15 cellular contexts compared by ENCODE assay signal in genomic region chr9:134648701-134649525, GRCh38. TPM values are rescaled to one million over a fixed set of nuclear protein-coding genes. Genes with fewer than 3 reads are reported as not detected.
A peak's percentile ranks its signal among the peaks of the same experiment; 100 is the strongest.
DNase-seq lines count a peak whose midpoint lies in the region; FAIRE-seq and TF ChIP-seq lines count a peak whose summit lies in the region.
"Had no signal": no experiment of that assay in that cellular context is flagged by ENCODE, and none has a peak within 500 bp of the region (broad histone marks: within the 10 kb centered on the region; RNA-seq: fewer than 3 reads in every experiment).

No MANE protein-coding gene starts in this region.

- no peaks in the 10 kb centered on the region for H3K27me3 ChIP-seq in ACC112 (ENCODE audit: insufficient read depth, low read length)
- H3K27me3 ChIP-seq in astrocyte (ENCODE audit: insufficient read depth, low read length), result no peaks in the 10 kb centered on the region
- H3K27me3 ChIP-seq: cardiac muscle cell, heart right ventricle had no signal

- H3K27ac Mint-ChIP-seq in astrocyte (ENCODE audit: unreplicated experiment), result peak overlapping the region; percentile 94
- H3K27ac Mint-ChIP-seq: activated CD8-positive, alpha-beta memory T cell treated with anti-CD3 and anti-CD28 coated beads, Interleukin-2, amount 10 ng/mL, durations not matched to agents 7 days and 5 days had no signal

- peaks cover 15% of the 10 kb centered on the region for H3K36me3 Mint-ChIP-seq in astrocyte (ENCODE audit: low read depth, unreplicated experiment)
- H3K36me3 Mint-ChIP-seq: activated CD8-positive, alpha-beta memory T cell treated with anti-CD3 and anti-CD28 coated beads, Interleukin-2, amount 10 ng/mL, durations not matched to agents 7 days and 5 days had no signal

- H3K4me1 ChIP-seq in ACC112 (ENCODE audit: control insufficient read depth, insufficient read depth, low read length, unreplicated experiment), result peaks cover 54% of the 10 kb centered on the region
- H3K4me1 ChIP-seq in astrocyte (ENCODE audit: insufficient read depth, low read length), result peaks cover 60% of the 10 kb centered on the region

- H3K9me3 Mint-ChIP-seq in astrocyte (ENCODE audit: unreplicated experiment), result no peaks in the 10 kb centered on the region

- peaks cover 91% of the 10 kb centered on the region for H3K79me2 ChIP-seq in ACC112 (ENCODE audit: control insufficient read depth, insufficient read depth, low read length, unreplicated experiment)
- H3K79me2 ChIP-seq in astrocyte (ENCODE audit: insufficient read depth, low read length), result peaks cover 95% of the 10 kb centered on the region

- peak overlapping the region; percentile 58 for H3K9ac ChIP-seq in astrocyte (ENCODE audit: low read length)

- H3K4me1 Mint-ChIP-seq in astrocyte (ENCODE audit: low read depth, unreplicated experiment), result peaks cover 59% of the 10 kb centered on the region
- H3K4me1 Mint-ChIP-seq: activated CD8-positive, alpha-beta memory T cell treated with anti-CD3 and anti-CD28 coated beads, Interleukin-2, amount 10 ng/mL, durations not matched to agents 7 days and 5 days had no signal

- no peaks in the 10 kb centered on the region for H3K27me3 Mint-ChIP-seq in astrocyte (ENCODE audit: low read depth, unreplicated experiment)
- H3K27me3 Mint-ChIP-seq: activated CD8-positive, alpha-beta memory T cell treated with anti-CD3 and anti-CD28 coated beads, Interleukin-2, amount 10 ng/mL, durations not matched to agents 7 days and 5 days had no signal

- H3K27ac ChIP-seq in ACC112 (ENCODE audit: low read depth, low read length), result peak overlapping the region; percentile 40
- H3K27ac ChIP-seq in astrocyte (ENCODE audit: low read depth, low read length), result peak overlapping the region; percentile 70
- H3K27ac ChIP-seq: cardiac muscle cell, heart right ventricle had no signal

- peak overlapping the region; percentile 45 for H3K4me2 ChIP-seq in astrocyte (ENCODE audit: low read length)

- H3K4me3 ChIP-seq in ACC112 (ENCODE audit: low read depth, low read length), result 0 out of 2 replicates have a peak overlapping the region, but pooled peaks have one; percentile 9
- H3K4me3 ChIP-seq in astrocyte (ENCODE audit: insufficient read depth, low read depth, low read length), result peak overlapping the region; percentile 34
- H3K4me3 ChIP-seq: cardiac muscle cell, heart right ventricle had no signal

- FAIRE-seq in astrocyte (lab: Jason Lieb, UNC), result peak; percentile 96

- H3K4me3 Mint-ChIP-seq in astrocyte (ENCODE audit: unreplicated experiment), result peak overlapping the region; percentile 79
- H3K4me3 Mint-ChIP-seq: activated CD8-positive, alpha-beta memory T cell treated with anti-CD3 and anti-CD28 coated beads, Interleukin-2, amount 10 ng/mL, durations not matched to agents 7 days and 5 days had no signal

- H4K20me1 ChIP-seq in astrocyte (ENCODE audit: insufficient read depth, low read length), result peaks cover 93% of the 10 kb centered on the region

- no peak overlapping the region for H2AFZ ChIP-seq in ACC112 (ENCODE audit: low read length, unreplicated experiment)
- H2AFZ ChIP-seq in astrocyte (ENCODE audit: low read depth, low read length), result no peak overlapping the region

- H3K36me3 ChIP-seq in ACC112 (ENCODE audit: insufficient read depth, low read length) (peaks cover 16% of the 10 kb centered on the region; the same call in 1 of the 2 replicates), astrocyte (ENCODE audit: insufficient read depth, low read length) (peaks cover 32% of the 10 kb centered on the region)
- H3K36me3 ChIP-seq: cardiac muscle cell had no signal

- DNase-seq in GM04504 (ENCODE audit: low read depth), result peak; percentile 65
- peak; percentile 81 for DNase-seq in astrocyte (ENCODE audit: low read depth)
- peak; percentile 63 for DNase-seq in myocyte (ENCODE audit: low read depth)
- DNase-seq in DMS153 treated with DMSO at 0.1 percent for 48 hours (lab: John Stamatoyannopoulos, UW; ENCODE audit: unreplicated experiment), result no peak
- no peak for DNase-seq in NCI-H1417 treated with DMSO at 0.1 percent for 48 hours (lab: John Stamatoyannopoulos, UW)
- no peak for DNase-seq in activated CD8-positive, alpha-beta memory T cell treated with anti-CD3 and anti-CD28 coated beads, Interleukin-2, amount 50 U/mL, for 48 hours
- no peak for DNase-seq in HUDEP-2 (lab: John Stamatoyannopoulos, UW; ENCODE audit: unreplicated experiment in 76 of 76)
- DNase-seq: activated CD8-positive, alpha-beta memory T cell treated with anti-CD3 and anti-CD28 coated beads, Interleukin-2, amount 10 ng/mL, durations not matched to agents 7 days and 5 days; Calu3; heart right ventricle; NCI-H82; stimulated activated naive CD4-positive, alpha-beta T cell; T-helper 1 cell had no signal

- no peak for TF ChIP-seq CTCF in astrocyte (IDR thresholded peaks at IDR 0.05; ENCODE audit: insufficient read depth, low read depth, low read length)

- no peaks in the 10 kb centered on the region for H3K9me3 ChIP-seq in astrocyte (ENCODE audit: insufficient read depth, low read depth, low read length)
- H3K9me3 ChIP-seq: heart right ventricle had no signal

RNA-seq across cellular contexts. Expression of gene COL5A1, which starts 7.3 kb away (rescaled TPM):
- total RNA-seq in astrocyte (1,055 and 1,568 TPM in 2 replicates), myocyte (91.0 and 129 TPM in 2 replicates)
- 910 TPM for polyA plus RNA-seq in myocyte (2012)
- total RNA-seq: Calu3 had no signal

Comparison
In these comparisons a context has a peak if more than half of its experiments do, and no peak if none do; other contexts are left out.
1. DNase-seq: peak in GM04504 (single experiment), astrocyte (single experiment) and myocyte (single experiment); none in DMS153 treated with DMSO at 0.1 percent for 48 hours (single experiment), NCI-H1417 treated with DMSO at 0.1 percent for 48 hours (single experiment), activated CD8-positive, alpha-beta memory T cell treated with anti-CD3 and anti-CD28 coated beads, Interleukin-2, amount 50 U/mL, for 48 hours (single experiment) and HUDEP-2 (0 of 76).